ENCODE assay signal across 26 cellular contexts in genomic region chr2:134745023-134745422, GRCh38. TPM values are rescaled to one million over a fixed set of nuclear protein-coding genes. Genes with fewer than 3 reads are reported as not detected.
DNase-seq lines count a peak whose midpoint lies in the region; ATAC-seq and TF ChIP-seq lines count a peak whose summit lies in the region.
"Had no signal": no experiment of that assay in that cellular context is flagged by ENCODE, and none has a peak within 500 bp of the region (broad histone marks: within the 10 kb centered on the region; RNA-seq: fewer than 3 reads in every experiment).

No MANE protein-coding gene starts in this region.

- no peak for TF ChIP-seq CTCF in activated B cell treated with CpG ODN at 0.5 μM for 24 hours (IDR thresholded peaks at IDR 0.05)

- intact Hi-C loops in activated B cell treated with CpG ODN at 0.5 μM for 24 hours (cut with micrococcal nuclease) = loop anchor here (1.0 to 10.0 kb wide), 2 partner anchors 13 to 1390 kb away; no protein-coding TSS in a partner anchor

- DNase-seq in Karpas-422 (peak; percentile 41), activated B cell treated with CpG ODN at 0.5 μM for 24 hours (no peak), renal cortical epithelial cell (ENCODE audit: low read depth) (peak; percentile 77), NCI-H82 (lab: John Stamatoyannopoulos, UW) (no peak)
- no peak for DNase-seq in activated naive CD4-positive, alpha-beta T cell treated with anti-CD3 and anti-CD28 coated beads, Interleukin-2, amount 50 U/mL, for 16 hours
- DNase-seq: activated CD4-positive, alpha-beta T cell treated with anti-CD3 and anti-CD28 coated beads for 36 hours; activated T-cell treated with anti-CD3 and anti-CD28 coated beads, Interleukin-2, amount 50 U/mL, for 4 hours; CD4-positive, alpha-beta T cell; glutamatergic neuron; GOT3; lower lobe of right lung; NCI-H1048; NCI-H187; NCI-H69; right cardiac atrium; stimulated activated CD4-positive, alpha-beta T cell treated with anti-CD3 and anti-CD28 coated beads, Interleukin-4, amount 100 ng/mL, for 4 hours; stomach; SW 1271 had no signal

- H3K9me2 ChIP-seq in Karpas-422 (replicated peaks; ENCODE audit: insufficient read depth, low read length) = no peaks in the 10 kb centered on the region

- H3K4me3 Mint-ChIP-seq in activated B cell treated with CpG ODN at 0.5 μM for 24 hours = no peak overlapping the region
- H3K4me3 Mint-ChIP-seq: activated CD4-positive, alpha-beta T cell treated with anti-CD3 and anti-CD28 coated beads for 36 hours; activated naive CD4-positive, alpha-beta T cell treated with anti-CD3 and anti-CD28 coated beads, Interleukin-2, amount 50 U/mL, for 24 hours; activated T-cell treated with anti-CD3 and anti-CD28 coated beads, Interleukin-2, amount 50 U/mL, for 4 hours; CD4-positive, alpha-beta T cell; central memory CD8-positive, alpha-beta T cell; neural crest cell had no signal

- H3K79me2 ChIP-seq in Karpas-422 (ENCODE audit: low read length) = no peaks in the 10 kb centered on the region
- H3K79me2 ChIP-seq: parathyroid adenoma had no signal

- no peak overlapping the region for H3K4me3 ChIP-seq in Karpas-422 (ENCODE audit: low read length)
- H3K4me3 ChIP-seq: lower lobe of right lung, stomach, tibial nerve had no signal

- peak overlapping the region; percentile 85 for H2AFZ ChIP-seq in Karpas-422 (ENCODE audit: low read length)
- H2AFZ ChIP-seq: parathyroid adenoma had no signal

- no peaks in the 10 kb centered on the region for H3K36me3 ChIP-seq in Karpas-422 (ENCODE audit: insufficient read depth, low read length)
- H3K36me3 ChIP-seq: lower lobe of right lung, stomach, tibial nerve had no signal

- H3K4me1 ChIP-seq in Karpas-422 (ENCODE audit: low read length) = peaks cover 41% of the 10 kb centered on the region
- H3K4me1 ChIP-seq: parathyroid adenoma, stomach, tibial nerve had no signal

- POLR2A ChIA-PET in activated B cell treated with CpG ODN at 0.5 μM for 24 hours (lab: Charles Lee) = interaction anchor here (0.6 kb wide), 1 partner anchor 19 kb away, joined by 6 read pairs; no protein-coding TSS in a partner anchor

- H3K9me3 ChIP-seq in Karpas-422 (ENCODE audit: low read length) = no peaks in the 10 kb centered on the region
- H3K9me3 ChIP-seq: lower lobe of right lung, stomach, tibial nerve had no signal

- H4K20me1 ChIP-seq in Karpas-422 (ENCODE audit: insufficient read depth, low read depth, low read length) = no peaks in the 10 kb centered on the region

- peak overlapping the region; percentile 5 for H3K27ac Mint-ChIP-seq in activated B cell treated with CpG ODN at 0.5 μM for 24 hours
- H3K27ac Mint-ChIP-seq: activated CD4-positive, alpha-beta T cell treated with anti-CD3 and anti-CD28 coated beads for 36 hours; activated naive CD4-positive, alpha-beta T cell treated with anti-CD3 and anti-CD28 coated beads, Interleukin-2, amount 50 U/mL, for 24 hours; CD4-positive, alpha-beta T cell had no signal

- no peaks in the 10 kb centered on the region for H3K27me3 Mint-ChIP-seq in activated B cell treated with CpG ODN at 0.5 μM for 24 hours

- CTCF ChIA-PET in activated B cell treated with CpG ODN at 0.5 μM for 24 hours (lab: Charles Lee) = no interaction called here

- H3K27me3 ChIP-seq in Karpas-422 (ENCODE audit: low read length) = no peaks in the 10 kb centered on the region
- H3K27me3 ChIP-seq: stomach, tibial nerve had no signal

- peak overlapping the region; percentile 55 for H3K27ac ChIP-seq in Karpas-422 (ENCODE audit: low read length)
- H3K27ac ChIP-seq: lower lobe of right lung, parathyroid adenoma, stomach, tibial nerve had no signal

- peak overlapping the region; percentile 18 for H3K4me2 ChIP-seq in Karpas-422 (ENCODE audit: low read depth, low read length, poor library complexity, severe bottlenecking)

- H3K4me1 Mint-ChIP-seq in activated B cell treated with CpG ODN at 0.5 μM for 24 hours = peaks cover 32% of the 10 kb centered on the region
- H3K4me1 Mint-ChIP-seq: neural crest cell had no signal

- ATAC-seq in GM19395 (IDR thresholded peaks at IDR 0.05; ENCODE audit: unreplicated experiment) (peak; percentile 46), activated B cell treated with CpG ODN at 0.5 μM for 24 hours (ENCODE audit: low read depth) (no peak), GM18867 (IDR thresholded peaks at IDR 0.05; ENCODE audit: unreplicated experiment) (no peak)
- ATAC-seq: activated CD4-positive, alpha-beta T cell treated with anti-CD3 and anti-CD28 coated beads for 36 hours; activated T-cell treated with anti-CD3 and anti-CD28 coated beads, Interleukin-2, amount 50 U/mL, for 4 hours; lower lobe of right lung; right cardiac atrium had no signal

- H3K9me3 Mint-ChIP-seq in activated B cell treated with CpG ODN at 0.5 μM for 24 hours = no peaks in the 10 kb centered on the region
- H3K9me3 Mint-ChIP-seq: activated naive CD4-positive, alpha-beta T cell treated with anti-CD3 and anti-CD28 coated beads, Interleukin-2, amount 50 U/mL, for 24 hours; activated T-cell treated with anti-CD3 and anti-CD28 coated beads, Interleukin-2, amount 50 U/mL, for 4 hours; CD4-positive, alpha-beta T cell; central memory CD8-positive, alpha-beta T cell had no signal

- no peaks in the 10 kb centered on the region for H3K36me3 Mint-ChIP-seq in activated B cell treated with CpG ODN at 0.5 μM for 24 hours (ENCODE audit: low read depth)
- H3K36me3 Mint-ChIP-seq: activated naive CD4-positive, alpha-beta T cell treated with anti-CD3 and anti-CD28 coated beads, Interleukin-2, amount 50 U/mL, for 24 hours had no signal

- H3K9ac ChIP-seq in Karpas-422 (ENCODE audit: low read length) = peak overlapping the region; percentile 40
- H3K9ac ChIP-seq: parathyroid adenoma had no signal

RNA-seq across cellular contexts. Expression of gene TMEM163, which starts 26.2 kb away (rescaled TPM):
- total RNA-seq in Karpas-422 (2014; rRNA removed; shearing (Covaris generic); ENCODE audit: low replicate concordance) = 4.7 and 7.3 TPM in 2 replicates
- total RNA-seq in activated B cell treated with CpG ODN at 0.5 μM for 24 hours (4.4 and 6.0 TPM in 2 replicates), renal cortical epithelial cell (3.6 and 6.7 TPM in 2 replicates)
- total RNA-seq: G401, tibial nerve had no signal

Comparison
In these comparisons a context has a peak if more than half of its experiments do, and no peak if none do; other contexts are left out.
1. DNase-seq: peak in Karpas-422 (single experiment) and renal cortical epithelial cell (single experiment); none in activated B cell treated with CpG ODN at 0.5 μM for 24 hours (single experiment), NCI-H82 (single experiment) and activated naive CD4-positive, alpha-beta T cell treated with anti-CD3 and anti-CD28 coated beads, Interleukin-2, amount 50 U/mL, for 16 hours (single experiment).